In genomic region chr13:72911988-72912387, GRCh38 we compare ENCODE assay signal across 26 cellular contexts.
"Had no signal": no experiment of that assay in that cellular context is flagged by ENCODE, and none has a peak within 500 bp of the region (broad histone marks: within the 10 kb centered on the region; RNA-seq: fewer than 3 reads in every experiment).

No MANE protein-coding gene starts in this region.

- H3K36me3 ChIP-seq: ovary had no signal

- H3K9me3 Mint-ChIP-seq: naive B cell, natural killer cell, nephron progenitor cell had no signal

- H3K27ac Mint-ChIP-seq: naive B cell; natural killer cell; nephron progenitor cell; progenitor cell of endocrine pancreas; stimulated activated naive B cell treated with anti-CD40 and anti-IgM and Interleukin-4, amounts not matched to agents 10 μg/mL and 1 μg/mL and 100 μg/mL, for 72 hours had no signal

- H3K4me3 ChIP-seq: hepatocyte, left lung, lower lobe of right lung, ovary, right atrium auricular region, right lobe of liver, stomach, testis, thyroid gland, transverse colon, upper lobe of left lung, vagina had no signal

- DNase-seq: kidney glomerular epithelial cell; left cardiac atrium; left lung; lower lobe of right lung; mammary epithelial cell; mesenchymal stem cell; naive B cell; natural killer cell; nephron progenitor cell; ovary; right lobe of liver; stimulated activated CD4-positive, alpha-beta T cell treated with anti-CD3 and anti-CD28 coated beads, Interleukin-12 subunit alpha, Interleukin-12 subunit beta, amount 100 ng/mL, for 4 hours; stimulated activated CD4-positive, alpha-beta T cell treated with anti-CD3 and anti-CD28 coated beads, Interleukin-15, amount 100 ng/mL, for 24 hours; stimulated activated CD4-positive, alpha-beta T cell treated with anti-CD3 and anti-CD28 coated beads, Interleukin-2, amount 100 ng/mL, for 24 hours; stimulated activated CD4-positive, alpha-beta T cell treated with anti-CD3 and anti-CD28 coated beads, Interleukin-4, amount 100 ng/mL, for 1 hour; stimulated activated naive B cell treated with anti-CD40 and anti-IgM and Interleukin-4, amounts not matched to agents 10 μg/mL and 1 μg/mL and 100 μg/mL, for 72 hours; stimulated activated naive CD8-positive, alpha-beta T cell treated with anti-CD3 and anti-CD28 coated beads, Interleukin-15, Interleukin-2, amounts not matched to agents 100 U/mL and 50 U/mL, for 24 hours; stomach; testis; thyroid gland; transverse colon; upper lobe of left lung had no signal

- H3K27me3 Mint-ChIP-seq: naive B cell; progenitor cell of endocrine pancreas; stimulated activated naive B cell treated with anti-CD40 and anti-IgM and Interleukin-4, amounts not matched to agents 10 μg/mL and 1 μg/mL and 100 μg/mL, for 72 hours had no signal

- H3K4me1 Mint-ChIP-seq: natural killer cell, nephron progenitor cell had no signal

- H3K27me3 ChIP-seq: hepatocyte, left lung, ovary, right atrium auricular region, right lobe of liver, stomach, testis, thyroid gland, transverse colon, upper lobe of left lung, vagina had no signal

- H3K4me1 ChIP-seq: left lung, lower lobe of right lung, right atrium auricular region, right lobe of liver, stomach, testis, thyroid gland, upper lobe of left lung, vagina had no signal

- H3K9me3 ChIP-seq: left lung, lower lobe of right lung, ovary, right atrium auricular region, right lobe of liver, stomach, testis, thyroid gland, transverse colon, upper lobe of left lung, vagina had no signal

- H3K27ac ChIP-seq: hepatocyte, left lung, lower lobe of right lung, ovary, right atrium auricular region, right lobe of liver, stomach, testis, thyroid gland, upper lobe of left lung, vagina had no signal

- H3K4me3 Mint-ChIP-seq: naive B cell; natural killer cell; nephron progenitor cell; stimulated activated naive B cell treated with anti-CD40 and anti-IgM and Interleukin-4, amounts not matched to agents 10 μg/mL and 1 μg/mL and 100 μg/mL, for 72 hours had no signal

- ATAC-seq: left cardiac atrium; left lung; lower lobe of right lung; natural killer cell; right lobe of liver; stimulated activated naive B cell treated with anti-CD40 and anti-IgM and Interleukin-4, amounts not matched to agents 10 μg/mL and 1 μg/mL and 100 μg/mL, for 72 hours; stimulated activated naive CD8-positive, alpha-beta T cell treated with anti-CD3 and anti-CD28 coated beads, Interleukin-15, Interleukin-2, amounts not matched to agents 100 U/mL and 50 U/mL, for 24 hours had no signal
